In the genomic region with DNA sequence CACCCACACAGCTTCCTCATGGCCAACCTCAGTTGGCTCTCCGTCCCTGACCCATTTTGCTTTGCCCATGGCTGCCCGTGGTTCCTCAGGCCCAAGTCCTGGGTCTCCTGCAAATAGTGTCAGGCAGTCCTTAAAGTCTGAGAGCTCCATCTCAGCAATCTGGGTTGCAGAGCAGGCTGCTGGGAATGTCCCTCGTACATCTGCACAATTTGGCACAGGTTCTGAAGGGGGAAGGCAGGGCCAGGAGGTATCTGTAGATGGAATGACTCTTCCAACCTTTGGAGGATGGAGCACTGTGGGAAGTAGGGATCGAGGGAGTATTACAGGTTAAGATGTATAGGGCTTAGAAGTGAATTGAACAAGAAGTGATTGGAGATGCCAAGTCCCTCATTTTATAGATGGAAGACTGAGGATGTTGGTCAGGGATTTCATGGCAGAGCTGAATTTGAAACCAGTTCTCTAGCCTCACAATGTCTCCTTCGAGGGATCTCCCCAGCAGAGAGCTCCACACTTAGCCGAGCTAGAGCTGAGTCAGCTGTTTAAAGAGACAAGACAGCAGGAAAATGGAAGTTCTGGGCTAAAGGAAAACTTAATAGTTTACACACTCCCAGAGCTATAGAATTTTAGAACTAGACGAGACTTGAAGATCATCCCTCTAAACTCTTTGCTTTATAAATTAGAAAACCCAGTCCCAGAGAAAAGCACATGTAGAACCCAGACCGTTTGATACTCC, we compare ENCODE assay signal across 24 cellular contexts. TPM values are rescaled to one million over a fixed set of nuclear protein-coding genes. Genes with fewer than 3 reads are reported as not detected.
"Had no signal": no experiment of that assay in that cellular context is flagged by ENCODE, and none has a peak within 500 bp of the region (broad histone marks: within the 10 kb centered on the region; RNA-seq: fewer than 3 reads in every experiment).

No MANE protein-coding gene starts in this region.

- DNase-seq: activated CD4-positive, alpha-beta T cell treated with anti-CD3 and anti-CD28 coated beads for 4 hours; activated CD8-positive, alpha-beta memory T cell treated with anti-CD3 and anti-CD28 coated beads, Interleukin-2, amount 50 U/mL, for 4 hours; activated CD8-positive, alpha-beta T cell treated with anti-CD3 and anti-CD28 coated beads for 36 hours; activated gamma-delta T cell treated with Interleukin-2 at 50 U/mL for 16 hours; activated naive CD4-positive, alpha-beta T cell treated with anti-CD3 and anti-CD28 coated beads, Interleukin-2, amount 10 ng/mL, durations not matched to agents 7 days and 5 days; activated naive CD8-positive, alpha-beta T cell treated with anti-CD3 and anti-CD28 coated beads, Interleukin-2, amount 10 ng/mL, durations not matched to agents 7 days and 5 days; activated T-cell treated with anti-CD3 and anti-CD28 coated beads, Interleukin-2, amount 50 U/mL, for 72 hours; aorta; MM.1S; NCI-H1105; NCI-H1436; NCI-H1694 treated with DMSO at 0.1 percent for 48 hours; NCI-H2029 treated with DMSO at 0.1 percent for 48 hours; NCI-H345; NCI-H510A; NCI-H526 treated with DMSO at 0.1 percent for 48 hours; NCI-H82; SK-N-SH; T-helper 1 cell; WERI-Rb-1 had no signal

- H3K4me1 ChIP-seq: breast epithelium had no signal

- H3K9me3 ChIP-seq: breast epithelium, SK-N-SH had no signal

- H3K9ac ChIP-seq: SK-N-SH had no signal

- H3K27me3 ChIP-seq: breast epithelium had no signal

- H3K36me3 ChIP-seq: breast epithelium had no signal

- H3K27ac ChIP-seq: breast epithelium, WERI-Rb-1 had no signal

- H3K4me3 ChIP-seq: breast epithelium had no signal

- H3K4me2 ChIP-seq: SK-N-SH had no signal

- ATAC-seq: activated CD4-positive, CD25-positive, alpha-beta regulatory T cell treated with anti-CD3 and anti-CD28 coated beads, Interleukin-2, amount 50 U/mL, for 24 hours; activated CD8-positive, alpha-beta T cell treated with anti-CD3 and anti-CD28 coated beads for 36 hours; activated T-cell treated with anti-CD3 and anti-CD28 coated beads, Interleukin-2, amount 50 U/mL, for 72 hours; Right ventricle myocardium inferior had no signal

RNA-seq across cellular contexts. Expression of gene CKMT1A, which starts 9.2 kb away (rescaled TPM):
- total RNA-seq: activated naive CD8-positive, alpha-beta T cell treated with anti-CD3 and anti-CD28 coated beads, Interleukin-2, amount 10 ng/mL, durations not matched to agents 7 days and 5 days; aorta; T-helper 2 cell treated with Interferon-gamma antibody and Interleukin-4, amounts not matched to agents 100 ng/mL and 5 ng/mL, for 36 hours had no signal
